9 cellular contexts compared by ENCODE assay signal in the genomic region with DNA sequence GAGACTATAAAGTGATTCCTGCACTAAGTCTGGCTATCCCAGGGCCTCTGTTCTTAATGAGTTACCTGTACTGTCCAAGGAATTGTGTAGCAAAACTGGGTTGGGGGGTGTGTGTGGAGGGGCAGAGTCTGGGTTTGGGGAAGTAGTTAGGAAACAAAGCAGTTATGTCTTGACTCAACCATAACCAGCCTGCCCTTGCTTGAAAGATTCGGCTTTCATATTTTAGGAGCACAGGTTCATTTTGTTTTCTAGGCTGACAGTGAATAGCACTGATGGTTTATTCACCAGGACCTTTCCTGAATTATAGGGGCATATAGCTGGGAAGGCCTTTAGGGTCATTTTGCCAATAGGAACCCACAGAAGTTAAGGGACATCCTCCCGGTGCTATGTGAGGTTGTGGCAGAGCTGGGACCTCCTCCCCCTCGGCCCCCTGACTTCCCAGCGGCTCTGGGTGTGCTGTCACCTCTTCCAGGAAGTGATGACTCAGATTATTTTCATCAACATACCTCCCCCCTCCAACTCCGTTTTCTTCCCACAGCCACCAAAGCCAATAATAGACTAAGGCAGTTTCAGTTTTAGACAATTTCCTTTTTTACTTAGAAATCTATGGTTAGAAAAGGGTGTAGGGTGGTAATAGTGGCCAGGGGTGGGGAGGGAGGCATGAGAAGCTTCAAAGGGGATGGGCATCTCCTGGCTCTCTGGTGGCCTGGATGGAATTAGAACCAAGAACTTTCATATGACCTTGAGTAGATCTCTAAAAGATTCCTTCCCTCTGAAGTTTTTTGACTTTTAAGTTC. TPM values are rescaled to one million over a fixed set of nuclear protein-coding genes. Genes with fewer than 3 reads are reported as not detected.
DNase-seq lines count a peak whose midpoint lies in the region; FAIRE-seq and TF ChIP-seq lines count a peak whose summit lies in the region.
"Had no signal": no experiment of that assay in that cellular context is flagged by ENCODE, and none has a peak within 500 bp of the region (broad histone marks: within the 10 kb centered on the region; RNA-seq: fewer than 3 reads in every experiment).

No MANE protein-coding gene starts in this region.

- H3K9me3 ChIP-seq in endothelial cell of umbilical vein (replicated peaks; ENCODE audit: control insufficient read depth, insufficient read depth, low read length), result no peaks in the 10 kb centered on the region
- H3K9me3 ChIP-seq in ovary, result no peaks in the 10 kb centered on the region
- H3K9me3 ChIP-seq in transverse colon, result no peaks in the 10 kb centered on the region
- peaks cover 0 to 3% of the 10 kb centered on the region in 2 donors for H3K9me3 ChIP-seq in neuronal stem cell (replicated peaks in 1 of 2; ENCODE audit: control insufficient read depth in 2 of 2, insufficient read depth in 1 of 2, low read depth in 1 of 2, low read length in 2 of 2)

- FAIRE-seq in endothelial cell of umbilical vein (lab: Jason Lieb, UNC), result peak; percentile 26
- FAIRE-seq: colon had no signal

- no peaks in the 10 kb centered on the region for H3K79me2 ChIP-seq in endothelial cell of umbilical vein (ENCODE audit: control insufficient read depth, insufficient read depth, low read length)

- H3K4me2 ChIP-seq in endothelial cell of umbilical vein (ENCODE audit: insufficient read depth, low read length) (no peak overlapping the region), neuronal stem cell (ENCODE audit: insufficient read depth, low read length, poor library complexity, severe bottlenecking) (no peak overlapping the region)

- H4K8ac ChIP-seq in neuronal stem cell (ENCODE audit: low read depth, low read length), result no peak overlapping the region

- H3K36me3 ChIP-seq in endothelial cell of umbilical vein (ENCODE audit: control insufficient read depth in 2 of 2, extremely low read depth in 1 of 2, insufficient read depth in 2 of 2, low read length in 2 of 2) (no peaks in the 10 kb centered on the region), ovary (no peaks in the 10 kb centered on the region), transverse colon (no peaks in the 10 kb centered on the region), neuronal stem cell (replicated peaks in 1 of 2; ENCODE audit: control insufficient read depth in 2 of 2, insufficient read depth in 2 of 2, low read length in 2 of 2) (peaks cover 0 to 1% of the 10 kb centered on the region in 2 donors)

- BruUV-seq in endothelial cell of umbilical vein (replicated peaks; lab: Mats Ljungman, UMichigan), result no TSS peak

- CTCF ChIA-PET in endothelial cell of umbilical vein (lab: Charles Lee), result no interaction called here

- H2BK120ac ChIP-seq in neuronal stem cell (ENCODE audit: low read depth, low read length), result no peak overlapping the region

- no peak overlapping the region for H2BK15ac ChIP-seq in neuronal stem cell (ENCODE audit: low read length)

- no peak overlapping the region for H2BK5ac ChIP-seq in neuronal stem cell (ENCODE audit: low read length)

- no peak overlapping the region for H3K18ac ChIP-seq in neuronal stem cell (ENCODE audit: low read length)

- no peak overlapping the region for H3K23ac ChIP-seq in neuronal stem cell (ENCODE audit: low read depth, low read length, poor library complexity)

- H3K9ac ChIP-seq in endothelial cell of umbilical vein (replicated peaks; ENCODE audit: extremely low read depth, insufficient read depth, low read length), result no peak overlapping the region
- no peak overlapping the region for H3K9ac ChIP-seq in neuronal stem cell (ENCODE audit: low read depth, low read length, poor library complexity)

- TF ChIP-seq POLR2A in endothelial cell of umbilical vein (IDR thresholded peaks at IDR 0.05; ENCODE audit: low read depth, low read length), result no peak
- no peak for TF ChIP-seq POLR2A in ovary (IDR thresholded peaks at IDR 0.05)
- no peak for TF ChIP-seq POLR2A in transverse colon (IDR thresholded peaks at IDR 0.05)

- intact Hi-C loops in endothelial cell of umbilical vein (cut with micrococcal nuclease), result loop anchor here (10.0 kb wide), 1 partner anchor 99 kb away; no protein-coding TSS in a partner anchor
- intact Hi-C loops in ovary (cut with DNase I), result no loop called here
- intact Hi-C loops in transverse colon (cut with DNase I; ENCODE audit: low total_unique reads), result no loop called here

- TF ChIP-seq CTCF in endothelial cell of umbilical vein (IDR thresholded peaks at IDR 0.05; ENCODE audit: extremely low read depth in 1 of 2, insufficient read depth in 1 of 2, low read depth in 1 of 2, low read length in 2 of 2), result no peak
- TF ChIP-seq CTCF in ovary (IDR thresholded peaks at IDR 0.05), result no peak
- no peak for TF ChIP-seq CTCF in transverse colon (IDR thresholded peaks at IDR 0.05)

- no peak overlapping the region for H3K4me3 ChIP-seq in Jurkat, Clone E6-1 (ENCODE audit: low read length)
- H3K4me3 ChIP-seq in endothelial cell of umbilical vein (replicated peaks in 1 of 3; ENCODE audit: insufficient read depth in 1 of 3, low read depth in 1 of 3, low read length in 3 of 3), result no peak overlapping the region
- H3K4me3 ChIP-seq in ovary, result no peak overlapping the region
- H3K4me3 ChIP-seq in transverse colon, result no peak overlapping the region
- H3K4me3 ChIP-seq in neuronal stem cell (ENCODE audit: low read length in 2 of 2), result no peak overlapping the region

- peak; percentile 55 for TF ChIP-seq EP300 in ovary (IDR thresholded peaks at IDR 0.05)
- TF ChIP-seq EP300 in transverse colon (IDR thresholded peaks at IDR 0.05; ENCODE audit: low read depth), result no peak

- H3K27me3 ChIP-seq in endothelial cell of umbilical vein (ENCODE audit: control insufficient read depth in 2 of 2, insufficient read depth in 2 of 2, low read length in 2 of 2), result no peaks in the 10 kb centered on the region
- H3K27me3 ChIP-seq in ovary, result no peaks in the 10 kb centered on the region
- H3K27me3 ChIP-seq in transverse colon, result no peaks in the 10 kb centered on the region
- H3K27me3 ChIP-seq in neuronal stem cell (ENCODE audit: control insufficient read depth in 3 of 3, insufficient read depth in 3 of 3, low read depth in 1 of 3, low read length in 3 of 3), result no peaks in the 10 kb centered on the region

- no peak overlapping the region for H3K14ac ChIP-seq in neuronal stem cell (ENCODE audit: low read length)

- peaks cover 9% of the 10 kb centered on the region for H3K4me1 ChIP-seq in endothelial cell of umbilical vein (ENCODE audit: control insufficient read depth, extremely low read depth, insufficient read depth, low read length)
- peaks cover 17% of the 10 kb centered on the region for H3K4me1 ChIP-seq in ovary (ENCODE audit: insufficient read depth)
- peaks cover 42 to 74% (median 44%) of the 10 kb centered on the region in 4 donors for H3K4me1 ChIP-seq in transverse colon
- peaks cover 19 to 43% of the 10 kb centered on the region in 2 donors for H3K4me1 ChIP-seq in neuronal stem cell (ENCODE audit: control insufficient read depth in 2 of 2, insufficient read depth in 1 of 2, low read depth in 1 of 2, low read length in 2 of 2)

- in situ Hi-C loops in transverse colon (cut with MboI; ENCODE audit: low pct_ligation_motif_present in 1 of 4, low pct_unique_long_range_greater_than_20kb in 1 of 4, low sequenced_read_pairs in 3 of 4), result no loop called here

- 23 to 24% (median 23%) methylated on average over 5 of the region's 5 CpGs for WGBS in ovary, 3 donors
- 20 to 40% methylated on average over 2 to 5 of the region's 5 CpGs for WGBS in transverse colon (ENCODE audit: low coverage in 1 of 2), 2 donors
- no CpG with 5 or more reads among the region's 5 CpGs for WGBS in neuronal stem cell (ENCODE audit: extremely low coverage in 2 of 2, insufficient read length in 2 of 2, insufficient replicate concordance in 1 of 2), 2 donors

- H3K79me1 ChIP-seq in neuronal stem cell (ENCODE audit: low read depth, low read length), result no peaks in the 10 kb centered on the region

- POLR2A ChIA-PET in endothelial cell of umbilical vein (lab: Charles Lee), result interaction anchor here (0.7 kb wide), 1 partner anchor 19 kb away, joined by 3 read pairs; no protein-coding TSS in a partner anchor

- DNase-seq in stimulated activated naive CD4-positive, alpha-beta T cell treated with Interleukin-2 at 50 U/mL for 16 hours (lab: John Stamatoyannopoulos, UW), result peak; percentile 70
- DNase-seq in stimulated activated naive CD4-positive, alpha-beta T cell (lab: John Stamatoyannopoulos, UW), result no peak
- DNase-seq in Jurkat, Clone E6-1 (ENCODE audit: low read depth, low spot score), result peak; percentile 35
- peak; percentile 48 to 54 for DNase-seq in activated CD4-positive, alpha-beta T cell treated with anti-CD3 and anti-CD28 coated beads, Interleukin-2, amount 50 U/mL, for 4 hours
- DNase-seq in endothelial cell of umbilical vein (ENCODE audit: low read depth, low spot score), result peak; percentile 79
- peak; percentile 41 to 75 (median 54) for DNase-seq in ovary
- DNase-seq in transverse colon, result peak; percentile 56
- no peak for DNase-seq in neuronal stem cell (ENCODE audit: low spot score)

- no peak overlapping the region for H2BK12ac ChIP-seq in neuronal stem cell (ENCODE audit: low read length)

- H3K9me1 ChIP-seq in endothelial cell of umbilical vein (replicated peaks; ENCODE audit: control insufficient read depth, extremely low read depth, insufficient read depth, low read length), result no peaks in the 10 kb centered on the region

- no peaks in the 10 kb centered on the region for H4K20me1 ChIP-seq in endothelial cell of umbilical vein (replicated peaks; ENCODE audit: control insufficient read depth, extremely low read depth, insufficient read depth, low read length)

- no peak overlapping the region for H4K91ac ChIP-seq in neuronal stem cell (ENCODE audit: low read depth, low read length, poor library complexity)

- H3K27ac ChIP-seq in endothelial cell of umbilical vein (ENCODE audit: insufficient read depth, low read depth, low read length) (no peak overlapping the region), ovary (peak overlapping the region; percentile 32 to 80), transverse colon (peak overlapping the region; percentile 63 to 74 (median 70)), neuronal stem cell (replicated peaks; ENCODE audit: low read length) (no peak overlapping the region)

- dilution Hi-C loops in endothelial cell of umbilical vein (cut with MboI; ENCODE audit: extremely low pct_ligation_motif_present, low sequenced_read_pairs), result no loop called here

- no peak overlapping the region for H2AK5ac ChIP-seq in neuronal stem cell (ENCODE audit: low read depth, low read length)

- H3K4ac ChIP-seq in neuronal stem cell (ENCODE audit: low read length), result no peak overlapping the region

- H2AFZ ChIP-seq in endothelial cell of umbilical vein (ENCODE audit: low read depth, low read length) (peak overlapping the region; percentile 32), neuronal stem cell (ENCODE audit: low read length) (no peak overlapping the region)

RNA-seq across cellular contexts. Expression of a gene that starts 44.8 kb away (rescaled TPM):
- 0.11 TPM for polyA plus RNA-seq in Jurkat, Clone E6-1 (2012; ENCODE audit: insufficient read depth, insufficient read length)
- 3.1 and 4.2 TPM in 2 replicates for total RNA-seq in endothelial cell of umbilical vein
- 0.72 and 0.76 TPM in 2 replicates for polyA plus RNA-seq in endothelial cell of umbilical vein
- polyA plus RNA-seq in endothelial cell of umbilical vein (2011; cell fraction: cytosol; rRNA removed), result 0.67 and 0.68 TPM in 2 replicates
- 3.1 and 4.4 TPM in 2 replicates for polyA plus RNA-seq in endothelial cell of umbilical vein (2011; cell fraction: nucleus; rRNA removed)
- polyA plus RNA-seq in endothelial cell of umbilical vein (2012), result 0.16 and 0.33 TPM in 2 replicates
- 5.2 and 6.0 TPM in 2 replicates for polyA minus RNA-seq in endothelial cell of umbilical vein
- polyA minus RNA-seq in endothelial cell of umbilical vein (2011; cell fraction: cytosol; rRNA and poly(A)+ RNA removed), result 1.3 TPM
- polyA minus RNA-seq in endothelial cell of umbilical vein (2011; cell fraction: nucleus; rRNA and poly(A)+ RNA removed), result 10.0 and 11.3 TPM in 2 replicates
- 10 to 100 TPM; 23.0 to 53.7 (median 33.3) TPM for total RNA-seq in ovary
- polyA plus RNA-seq in ovary, result 10 to 100 TPM in 1 of 2 donors, 1 to 10 TPM in 1; 7.8 to 12.9 TPM
- 10 to 100 TPM; 16.2 to 33.6 (median 24.4) TPM for total RNA-seq in transverse colon
- polyA plus RNA-seq in neuronal stem cell (2013, experiment 1 of 2), result 4.7 TPM
- 4.8 TPM for polyA plus RNA-seq in neuronal stem cell (2013, experiment 2 of 2)

Comparison
In these comparisons a context has a peak if more than half of its experiments do, and no peak if none do; other contexts are left out.
1. DNase-seq: peak in stimulated activated naive CD4-positive, alpha-beta T cell treated with Interleukin-2 at 50 U/mL for 16 hours (single experiment), Jurkat, Clone E6-1 (single experiment), activated CD4-positive, alpha-beta T cell treated with anti-CD3 and anti-CD28 coated beads, Interleukin-2, amount 50 U/mL, for 4 hours (2 of 2), endothelial cell of umbilical vein (single experiment), ovary (5 of 5) and transverse colon (single experiment); none in stimulated activated naive CD4-positive, alpha-beta T cell (0 of 6) and neuronal stem cell (single experiment).
2. H3K27ac ChIP-seq: peak in ovary (2 of 2) and transverse colon (4 of 4); none in endothelial cell of umbilical vein (single experiment) and neuronal stem cell (single experiment).